22 cellular contexts compared by ENCODE assay signal in the genomic region with DNA sequence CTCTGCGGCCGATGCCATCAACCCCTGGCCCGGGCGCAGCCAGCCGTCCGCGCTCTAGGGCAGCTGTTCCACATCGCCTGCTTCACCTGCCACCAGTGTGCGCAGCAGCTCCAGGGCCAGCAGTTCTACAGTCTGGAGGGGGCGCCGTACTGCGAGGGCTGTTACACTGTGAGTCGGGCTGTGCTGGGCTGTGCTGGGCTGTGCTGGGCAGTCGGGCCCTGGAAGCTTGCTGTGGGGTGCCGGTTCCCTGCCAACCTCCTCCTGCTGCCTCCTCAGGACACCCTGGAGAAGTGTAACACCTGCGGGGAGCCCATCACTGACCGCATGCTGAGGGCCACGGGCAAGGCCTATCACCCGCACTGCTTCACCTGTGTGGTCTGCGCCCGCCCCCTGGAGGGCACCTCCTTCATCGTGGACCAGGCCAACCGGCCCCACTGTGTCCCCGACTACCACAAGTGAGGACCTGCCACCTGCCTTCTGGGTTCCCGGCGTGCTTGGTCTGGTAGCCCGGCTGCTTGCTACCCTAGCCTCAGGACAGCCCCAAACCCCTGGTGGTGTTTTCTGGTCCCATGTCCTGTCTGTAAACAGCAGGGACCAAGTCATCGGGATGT. TPM values are rescaled to one million over a fixed set of nuclear protein-coding genes. Genes with fewer than 3 reads are reported as not detected.
DNase-seq lines count a peak whose midpoint lies in the region; ATAC-seq, FAIRE-seq and TF ChIP-seq lines count a peak whose summit lies in the region.
"Had no signal": no experiment of that assay in that cellular context is flagged by ENCODE, and none has a peak within 500 bp of the region (broad histone marks: within the 10 kb centered on the region; RNA-seq: fewer than 3 reads in every experiment).

No MANE protein-coding gene starts in this region.

- H3K27me3 ChIP-seq in adipocyte (replicated peaks; ENCODE audit: control insufficient read depth, insufficient read depth, low read length): no peaks in the 10 kb centered on the region
- H3K27me3 ChIP-seq: MG63 had no signal

- DNase-seq in natural killer cell treated with Interleukin-12 subunit alpha and Interleukin-12 subunit beta and Interleukin-15 and Interleukin-18, amount 100 ng/mL, for 72 hours (ENCODE audit: low spot score): peak; percentile 55
- DNase-seq in natural killer cell: no peak
- DNase-seq in adipocyte (ENCODE audit: low read depth): no peak
- peak; percentile 60 for DNase-seq in kidney
- DNase-seq in COLO829 (ENCODE audit: low spot score): no peak
- DNase-seq: activated T-cell treated with anti-CD3 and anti-CD28 coated beads, Interleukin-2, amount 50 U/mL, for 1 hour; erythroblast; GDM1; HCEC 1CT; MG63; NCI-H187 treated with DMSO at 0.1 percent for 48 hours; NCI-H524; OCI-M1; retina had no signal

- no peak overlapping the region for H3K27ac Mint-ChIP-seq in natural killer cell treated with Interleukin-12 subunit alpha and Interleukin-12 subunit beta and Interleukin-15 and Interleukin-18, amount 100 ng/mL, for 72 hours
- peak overlapping the region in 1 of 2 donors; percentile 65 for H3K27ac Mint-ChIP-seq in natural killer cell
- H3K27ac Mint-ChIP-seq: memory B cell had no signal

- TF ChIP-seq CTCF in natural killer cell (IDR thresholded peaks at IDR 0.05) (no peak), kidney (IDR thresholded peaks at IDR 0.05; ENCODE audit: borderline replicate concordance, extremely low read depth, insufficient read depth) (no peak)

- no peaks in the 10 kb centered on the region for H3K27me3 Mint-ChIP-seq in natural killer cell treated with Interleukin-12 subunit alpha and Interleukin-12 subunit beta and Interleukin-15 and Interleukin-18, amount 100 ng/mL, for 72 hours
- no peaks in the 10 kb centered on the region for H3K27me3 Mint-ChIP-seq in natural killer cell (ENCODE audit: low read depth in 2 of 2)
- H3K27me3 Mint-ChIP-seq: memory B cell had no signal

- no peak for FAIRE-seq in kidney (lab: Jason Lieb, UNC)
- FAIRE-seq: colon, GM12892, TTC549 had no signal

- H3K4me1 Mint-ChIP-seq in natural killer cell treated with Interleukin-12 subunit alpha and Interleukin-12 subunit beta and Interleukin-15 and Interleukin-18, amount 100 ng/mL, for 72 hours (ENCODE audit: low read depth in 2 of 2): peaks cover 6 to 9% of the 10 kb centered on the region in 2 donors
- peaks cover 0 to 6% of the 10 kb centered on the region in 2 donors for H3K4me1 Mint-ChIP-seq in natural killer cell
- H3K4me1 Mint-ChIP-seq: memory B cell, neural crest cell had no signal

- no peaks in the 10 kb centered on the region for H3K36me3 Mint-ChIP-seq in natural killer cell treated with Interleukin-12 subunit alpha and Interleukin-12 subunit beta and Interleukin-15 and Interleukin-18, amount 100 ng/mL, for 72 hours
- H3K36me3 Mint-ChIP-seq in natural killer cell: no peaks in the 10 kb centered on the region

- H3K36me3 ChIP-seq in adipocyte (ENCODE audit: control insufficient read depth, insufficient read depth, low read length, severe bottlenecking) (peaks cover 45% of the 10 kb centered on the region), kidney (ENCODE audit: control insufficient read depth in 1 of 2, insufficient read depth in 2 of 2, low read length in 2 of 2) (peaks cover 8 to 13% of the 10 kb centered on the region in 2 donors)

- no peaks in the 10 kb centered on the region for H3K9me3 ChIP-seq in adipocyte (ENCODE audit: control insufficient read depth, low read length)
- no peaks in the 10 kb centered on the region for H3K9me3 ChIP-seq in kidney (ENCODE audit: control insufficient read depth in 1 of 2, low read length in 2 of 2)
- H3K9me3 ChIP-seq: MG63 had no signal

- intact Hi-C loops in natural killer cell (cut with micrococcal nuclease) (no loop called here), kidney (cut with DNase I) (no loop called here)

- ATAC-seq in natural killer cell treated with Interleukin-12 subunit alpha and Interleukin-12 subunit beta and Interleukin-15 and Interleukin-18, amount 100 ng/mL, for 72 hours: no peak
- ATAC-seq in natural killer cell (no peak), GM21576 (IDR thresholded peaks at IDR 0.05; ENCODE audit: unreplicated experiment) (no peak), GM19397 (IDR thresholded peaks at IDR 0.05; ENCODE audit: unreplicated experiment) (no peak), GM18520 (IDR thresholded peaks at IDR 0.05; ENCODE audit: unreplicated experiment) (no peak)

- H3K27ac ChIP-seq in kidney (ENCODE audit: low read depth in 2 of 2, low read length in 2 of 2): no peak overlapping the region

- no peaks in the 10 kb centered on the region for H3K9me3 Mint-ChIP-seq in natural killer cell treated with Interleukin-12 subunit alpha and Interleukin-12 subunit beta and Interleukin-15 and Interleukin-18, amount 100 ng/mL, for 72 hours
- H3K9me3 Mint-ChIP-seq in natural killer cell: no peaks in the 10 kb centered on the region
- H3K9me3 Mint-ChIP-seq: memory B cell, neural crest cell had no signal

- H3K4me3 ChIP-seq in adipocyte (ENCODE audit: low read length): no peak overlapping the region
- H3K4me3 ChIP-seq in kidney (ENCODE audit: low read length in 2 of 2): no peak overlapping the region
- H3K4me3 ChIP-seq: MG63 had no signal

- peak overlapping the region; percentile 3 for H3K9ac ChIP-seq in adipocyte (ENCODE audit: low read length)
- H3K9ac ChIP-seq in kidney (ENCODE audit: low read length in 2 of 2): no peak overlapping the region

- no peak overlapping the region for H3K4me3 Mint-ChIP-seq in natural killer cell treated with Interleukin-12 subunit alpha and Interleukin-12 subunit beta and Interleukin-15 and Interleukin-18, amount 100 ng/mL, for 72 hours
- no peak overlapping the region for H3K4me3 Mint-ChIP-seq in natural killer cell
- H3K4me3 Mint-ChIP-seq: memory B cell, neural crest cell had no signal

- H3K4me1 ChIP-seq in adipocyte (ENCODE audit: control insufficient read depth, insufficient read depth, low read length) (peaks cover 63% of the 10 kb centered on the region), kidney (ENCODE audit: control insufficient read depth in 1 of 2, insufficient read depth in 1 of 2, low read depth in 1 of 2, low read length in 2 of 2) (peaks cover 10 to 35% of the 10 kb centered on the region in 2 donors)

RNA-seq across cellular contexts. Expression of a gene that starts 7.5 kb away (rescaled TPM):
- total RNA-seq in natural killer cell treated with Interleukin-12 subunit alpha and Interleukin-12 subunit beta and Interleukin-15 and Interleukin-18, amount 100 ng/mL, for 72 hours: 100 to 1,000 TPM in 1 of 2 donors, 10 to 100 TPM in 1; 81.6 to 114 TPM
- total RNA-seq in natural killer cell (100 to 1,000 TPM; 168 to 219 (median 186) TPM), kidney (193 TPM)
- 50.1 TPM for polyA plus RNA-seq in kidney (ENCODE audit: insufficient read depth, low read depth, low replicate concordance)

RNA-seq across cellular contexts. Expression of a gene that starts 20.1 kb away (rescaled TPM):
- total RNA-seq in natural killer cell treated with Interleukin-12 subunit alpha and Interleukin-12 subunit beta and Interleukin-15 and Interleukin-18, amount 100 ng/mL, for 72 hours: under 1 TPM in 1 of 2 donors, not detected in 1; 0.21 TPM
- total RNA-seq in natural killer cell (1 to 10 TPM in 2 of 3 donors, not detected in 1; 1.0 to 1.2 TPM), kidney (22.3 TPM)
- polyA plus RNA-seq in kidney (ENCODE audit: insufficient read depth, low read depth, low replicate concordance): 6.9 TPM
- total RNA-seq: neural crest cell had no signal

RNA-seq across cellular contexts. Expression of a gene that starts 26.1 kb away (rescaled TPM):
- total RNA-seq in natural killer cell treated with Interleukin-12 subunit alpha and Interleukin-12 subunit beta and Interleukin-15 and Interleukin-18, amount 100 ng/mL, for 72 hours: 1 to 10 TPM; 2.9 TPM
- total RNA-seq in natural killer cell (1 to 10 TPM; 2.3 to 2.8 (median 2.5) TPM), kidney (0.82 TPM)
- polyA plus RNA-seq in kidney (ENCODE audit: insufficient read depth, low read depth, low replicate concordance): 0.19 TPM

RNA-seq across cellular contexts. Expression of a gene that starts 54.7 kb away (rescaled TPM):
- not detected for total RNA-seq in natural killer cell treated with Interleukin-12 subunit alpha and Interleukin-12 subunit beta and Interleukin-15 and Interleukin-18, amount 100 ng/mL, for 72 hours
- total RNA-seq in natural killer cell: under 1 TPM in 1 of 3 donors, not detected in 2; 0.40 TPM
- not detected for total RNA-seq in kidney
- polyA plus RNA-seq in kidney (ENCODE audit: insufficient read depth, low read depth, low replicate concordance): not detected
- total RNA-seq: neural crest cell had no signal

Comparison
In these comparisons a context has a peak if more than half of its experiments do, and no peak if none do; other contexts are left out.
1. DNase-seq: peak in natural killer cell treated with Interleukin-12 subunit alpha and Interleukin-12 subunit beta and Interleukin-15 and Interleukin-18, amount 100 ng/mL, for 72 hours (single experiment) and kidney (single experiment); none in natural killer cell (single experiment), adipocyte (single experiment) and COLO829 (single experiment).
2. RNA of a gene that starts 20.1 kb away (total RNA-seq): 22.3 TPM in kidney (single experiment); 1.0 to 1.2 TPM in natural killer cell and 0.21 TPM in natural killer cell treated with Interleukin-12 subunit alpha and Interleukin-12 subunit beta and Interleukin-15 and Interleukin-18, amount 100 ng/mL, for 72 hours; every median in the first group is over 10 times any median in the second.